10 cellular contexts compared by ENCODE assay signal in genomic region chr11:73995731-73996130, GRCh38. TPM values are rescaled to one million over a fixed set of nuclear protein-coding genes. Genes with fewer than 3 reads are reported as not detected.
A peak's percentile ranks its signal among the peaks of the same experiment; 100 is the strongest.
DNase-seq lines count a peak whose midpoint lies in the region; ATAC-seq and TF ChIP-seq lines count a peak whose summit lies in the region.
"Had no signal": no experiment of that assay in that cellular context is flagged by ENCODE, and none has a peak within 500 bp of the region (broad histone marks: within the 10 kb centered on the region; RNA-seq: fewer than 3 reads in every experiment).

No MANE protein-coding gene starts in this region.

- H3K4me3 Mint-ChIP-seq in CD4-positive, alpha-beta memory T cell: peak overlapping the region; percentile 68 to 88 (median 82)
- no peak overlapping the region for H3K4me3 Mint-ChIP-seq in endothelial cell (ENCODE audit: unreplicated experiment)

- H3K27ac ChIP-seq in CD4-positive, alpha-beta memory T cell (ENCODE audit: low read depth, low read length): peak overlapping the region; percentile 81
- peak overlapping the region; percentile 98 for H3K27ac ChIP-seq in OCI-LY1 (ENCODE audit: low read depth, low read length, poor library complexity, severe bottlenecking)
- H3K27ac ChIP-seq: SJCRH30 had no signal

- H3K79me2 ChIP-seq in OCI-LY1 (ENCODE audit: insufficient read depth, low read length): no peaks in the 10 kb centered on the region

- no peaks in the 10 kb centered on the region for H3K36me3 ChIP-seq in CD4-positive, alpha-beta memory T cell (ENCODE audit: insufficient read depth, low read length)
- no peaks in the 10 kb centered on the region for H3K36me3 ChIP-seq in OCI-LY1 (ENCODE audit: insufficient read depth, low read length)
- H3K36me3 ChIP-seq: SJCRH30 had no signal

- TF ChIP-seq CTCF in OCI-LY1 (IDR thresholded peaks at IDR 0.05; ENCODE audit: low read length) (no peak), endothelial cell (IDR thresholded peaks at IDR 0.05; ENCODE audit: unreplicated experiment) (no peak)

- no peaks in the 10 kb centered on the region for H3K9me3 ChIP-seq in CD4-positive, alpha-beta memory T cell (ENCODE audit: control insufficient read depth in 1 of 2, low read length in 2 of 2)
- H3K9me3 ChIP-seq in OCI-LY1 (ENCODE audit: low read length): no peaks in the 10 kb centered on the region
- H3K9me3 ChIP-seq: SJCRH30 had no signal

- peak overlapping the region; percentile 96 to 99 (median 98) for H3K27ac Mint-ChIP-seq in CD4-positive, alpha-beta memory T cell
- peak overlapping the region; percentile 73 for H3K27ac Mint-ChIP-seq in endothelial cell (ENCODE audit: unreplicated experiment)

- peaks cover 49 to 82% (median 63%) of the 10 kb centered on the region in 4 donors for H3K4me1 Mint-ChIP-seq in CD4-positive, alpha-beta memory T cell
- peaks cover 2% of the 10 kb centered on the region for H3K4me1 Mint-ChIP-seq in endothelial cell (ENCODE audit: unreplicated experiment)

- H3K9ac ChIP-seq in OCI-LY1 (ENCODE audit: low read length): peak overlapping the region; percentile 39; the same call in 1 of the 2 replicates

- peaks cover 82% of the 10 kb centered on the region for H3K4me1 ChIP-seq in CD4-positive, alpha-beta memory T cell (ENCODE audit: insufficient read depth, low read length)
- H3K4me1 ChIP-seq in OCI-LY1 (ENCODE audit: insufficient read depth, low read length, severe bottlenecking): peaks cover 94% of the 10 kb centered on the region
- H3K4me1 ChIP-seq: SJCRH30 had no signal

- peak; percentile 46 for ATAC-seq in GM21447 (IDR thresholded peaks at IDR 0.05; ENCODE audit: unreplicated experiment)
- ATAC-seq in GM21528 (IDR thresholded peaks at IDR 0.05; ENCODE audit: low FRiP score, unreplicated experiment): no peak

- H3K4me3 ChIP-seq in CD4-positive, alpha-beta memory T cell (ENCODE audit: low read length in 2 of 2): peak overlapping the region; percentile 8 to 25
- peak overlapping the region; percentile 26 for H3K4me3 ChIP-seq in OCI-LY1 (ENCODE audit: low read depth, low read length, poor library complexity, severe bottlenecking)
- H3K4me3 ChIP-seq: lung, SJCRH30 had no signal

- H3K27me3 Mint-ChIP-seq in CD4-positive, alpha-beta memory T cell: no peaks in the 10 kb centered on the region
- H3K27me3 Mint-ChIP-seq in endothelial cell (ENCODE audit: unreplicated experiment): peaks cover 1% of the 10 kb centered on the region

- DNase-seq in CD4-positive, alpha-beta memory T cell: peak; percentile 76 to 87 (median 81)
- DNase-seq in endothelial cell (ENCODE audit: low spot score) (no peak), NCI-H1105 treated with DMSO at 0.1 percent for 48 hours (lab: John Stamatoyannopoulos, UW) (no peak), epidermal melanocyte (ENCODE audit: insufficient read length, low spot score) (no peak), KBM-7 (no peak)
- DNase-seq: SJCRH30 had no signal

- H3K9me2 ChIP-seq in OCI-LY1 (ENCODE audit: low read depth, low read length): no peaks in the 10 kb centered on the region

- H4K20me1 ChIP-seq in OCI-LY1 (ENCODE audit: insufficient read depth, low read length): no peaks in the 10 kb centered on the region

- no peak overlapping the region for H2AFZ ChIP-seq in OCI-LY1 (ENCODE audit: low read length)

- H3K27me3 ChIP-seq in CD4-positive, alpha-beta memory T cell (ENCODE audit: insufficient read depth, low read length): no peaks in the 10 kb centered on the region
- no peaks in the 10 kb centered on the region for H3K27me3 ChIP-seq in OCI-LY1 (ENCODE audit: insufficient read depth, low read length)
- H3K27me3 ChIP-seq: SJCRH30 had no signal

- H3F3A ChIP-seq in OCI-LY1 (ENCODE audit: insufficient read depth, low read length): peaks cover 27% of the 10 kb centered on the region

- CTCF ChIA-PET in CD4-positive, alpha-beta memory T cell (lab: Charles Lee; ENCODE audit: partially characterized antibody): interaction anchor here (0.7 to 4.1 kb wide), 6 partner anchors 9 to 32 kb away, joined by 3 to 23 read pairs (median 10); no protein-coding TSS in a partner anchor

- no peaks in the 10 kb centered on the region for H3K9me3 Mint-ChIP-seq in CD4-positive, alpha-beta memory T cell
- H3K9me3 Mint-ChIP-seq in endothelial cell (ENCODE audit: unreplicated experiment): no peaks in the 10 kb centered on the region

- peaks cover 2 to 3% of the 10 kb centered on the region in 2 donors for H3K36me3 Mint-ChIP-seq in CD4-positive, alpha-beta memory T cell
- H3K36me3 Mint-ChIP-seq in endothelial cell (ENCODE audit: low read depth, unreplicated experiment): no peaks in the 10 kb centered on the region

- H3K4me2 ChIP-seq in OCI-LY1 (ENCODE audit: low read length): peak overlapping the region; percentile 51

- POLR2A ChIA-PET in CD4-positive, alpha-beta memory T cell (lab: Charles Lee; ENCODE audit: partially characterized antibody): interaction anchor here (0.8 to 38.4 kb wide), 8 partner anchors 11 to 234 kb away, joined by 3 to 2221 read pairs (median 6); partner anchors contain the start of genes C2CD3, PPME1, UCP2 and UCP3

- in situ Hi-C loops in KBM-7 (cut with MboI; ENCODE audit: low pct_unique_long_range_greater_than_20kb, low sequenced_read_pairs): no loop called here

- intact Hi-C loops in CD4-positive, alpha-beta memory T cell (cut with micrococcal nuclease): loop anchor here (1.0 to 2.0 kb wide), 3 partner anchors 10 to 15 kb away; no protein-coding TSS in a partner anchor

RNA-seq across cellular contexts. Expression of gene UCP2, which starts 13.1 kb away (rescaled TPM):
- 100 to 1,000 TPM; 325 to 336 TPM for total RNA-seq in CD4-positive, alpha-beta memory T cell
- 1,000 to 10,000 TPM in 1 of 2 donors, 100 to 1,000 TPM in 1; 910 to 1,459 TPM for polyA plus RNA-seq in CD4-positive, alpha-beta memory T cell
- total RNA-seq in endothelial cell (ENCODE audit: unreplicated experiment): 12.8 TPM

RNA-seq across cellular contexts. Expression of gene UCP3, which starts 13.2 kb away (rescaled TPM):
- total RNA-seq in CD4-positive, alpha-beta memory T cell: 1 to 10 TPM; 4.8 to 6.3 TPM
- under 1 TPM; 0.54 to 0.66 TPM for polyA plus RNA-seq in CD4-positive, alpha-beta memory T cell
- total RNA-seq in endothelial cell (ENCODE audit: unreplicated experiment): 1.6 TPM

RNA-seq across cellular contexts. Expression of gene DNAJB13, which starts 44.9 kb away (rescaled TPM):
- under 1 TPM; 0.23 to 0.30 TPM for total RNA-seq in CD4-positive, alpha-beta memory T cell
- polyA plus RNA-seq in CD4-positive, alpha-beta memory T cell: under 1 TPM in 1 of 2 donors, not detected in 1; 0.53 TPM
- total RNA-seq in endothelial cell (ENCODE audit: unreplicated experiment): 0.36 TPM
- total RNA-seq: SJCRH30 had no signal

Comparison
In these comparisons a context has a peak if more than half of its experiments do, and no peak if none do; other contexts are left out.
1. DNase-seq: peak in CD4-positive, alpha-beta memory T cell (5 of 5); none in endothelial cell (single experiment), NCI-H1105 treated with DMSO at 0.1 percent for 48 hours (single experiment), epidermal melanocyte (single experiment) and KBM-7 (single experiment).
2. RNA of gene UCP2, which starts 13.1 kb away (total RNA-seq): 325 to 336 TPM in CD4-positive, alpha-beta memory T cell; 12.8 TPM in endothelial cell (single experiment); every median in the first group is over 10 times any median in the second.